29 cellular contexts compared by ENCODE assay signal in the genomic region with DNA sequence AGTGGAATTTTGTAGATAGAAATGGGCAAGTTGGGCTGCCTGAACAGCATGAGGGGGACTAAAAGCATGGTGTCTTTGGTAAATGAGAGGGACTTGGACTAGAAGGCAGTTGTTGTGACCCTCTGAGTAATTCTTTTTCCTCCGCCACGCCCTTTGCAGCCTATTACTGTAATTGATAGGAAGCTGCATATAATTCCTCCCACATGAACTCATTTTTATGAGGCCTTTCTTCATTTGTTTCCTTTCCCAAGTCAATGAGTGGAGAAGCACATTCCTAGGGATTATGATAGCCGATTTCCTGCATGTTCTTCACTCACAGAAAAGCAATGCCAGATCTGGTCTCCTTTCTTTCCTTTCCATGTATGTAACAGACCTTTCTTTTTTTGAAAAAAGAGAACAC. TPM values are rescaled to one million over a fixed set of nuclear protein-coding genes. Genes with fewer than 3 reads are reported as not detected.
"Had no signal": no experiment of that assay in that cellular context is flagged by ENCODE, and none has a peak within 500 bp of the region (broad histone marks: within the 10 kb centered on the region; RNA-seq: fewer than 3 reads in every experiment).

No MANE protein-coding gene starts in this region.

- H3K27me3 ChIP-seq: colonic mucosa, heart left ventricle, hepatocyte, right atrium auricular region, testis, tibial artery had no signal

- H3K4me3 Mint-ChIP-seq: dendritic cell treated with granulocyte-macrophage colony-stimulating factor and Interleukin-4, amounts not matched to agents 40 ng/mL and 50 ng/mL, for 4 days; endodermal cell; naive thymus-derived CD8-positive, alpha-beta T cell; nephron progenitor cell; stimulated activated memory B cell treated with anti-CD40 and anti-IgM and Interleukin-4, amounts not matched to agents 10 μg/mL and 1 μg/mL and 100 μg/mL, for 72 hours; type B pancreatic cell had no signal

- ATAC-seq: esophagus mucosa; heart left ventricle; left lobe of liver; naive thymus-derived CD8-positive, alpha-beta T cell; sciatic nerve; stimulated activated memory B cell treated with anti-CD40 and anti-IgM and Interleukin-4, amounts not matched to agents 10 μg/mL and 1 μg/mL and 100 μg/mL, for 72 hours; stimulated activated naive CD8-positive, alpha-beta T cell treated with anti-CD3 and anti-CD28 coated beads, Interleukin-15, Interleukin-2, amounts not matched to agents 100 U/mL and 50 U/mL, for 24 hours had no signal

- H3K79me2 ChIP-seq: hepatocyte had no signal

- H3K4me2 ChIP-seq: hepatocyte had no signal

- H3K27me3 Mint-ChIP-seq: dendritic cell treated with granulocyte-macrophage colony-stimulating factor and Interleukin-4, amounts not matched to agents 40 ng/mL and 50 ng/mL, for 4 days; naive thymus-derived CD8-positive, alpha-beta T cell; stimulated activated memory B cell treated with anti-CD40 and anti-IgM and Interleukin-4, amounts not matched to agents 10 μg/mL and 1 μg/mL and 100 μg/mL, for 72 hours; type B pancreatic cell had no signal

- H3K4me3 ChIP-seq: colonic mucosa, heart left ventricle, hepatocyte, prostate gland, right atrium auricular region, testis, tibial artery had no signal

- H3K27ac ChIP-seq: colonic mucosa, epithelial cell of prostate, heart left ventricle, hepatocyte, prostate gland, right atrium auricular region, testis, tibial artery had no signal

- H3K9me3 Mint-ChIP-seq: dendritic cell treated with granulocyte-macrophage colony-stimulating factor and Interleukin-4, amounts not matched to agents 40 ng/mL and 50 ng/mL, for 4 days; naive thymus-derived CD8-positive, alpha-beta T cell; stimulated activated memory B cell treated with anti-CD40 and anti-IgM and Interleukin-4, amounts not matched to agents 10 μg/mL and 1 μg/mL and 100 μg/mL, for 72 hours; type B pancreatic cell had no signal

- H3K4me1 Mint-ChIP-seq: endodermal cell; nephron progenitor cell; stimulated activated memory B cell treated with anti-CD40 and anti-IgM and Interleukin-4, amounts not matched to agents 10 μg/mL and 1 μg/mL and 100 μg/mL, for 72 hours had no signal

- H3K9me3 ChIP-seq: colonic mucosa, prostate gland, right atrium auricular region, testis had no signal

- H2AFZ ChIP-seq: hepatocyte had no signal

- H3K36me3 ChIP-seq: colonic mucosa had no signal

- H3K4me1 ChIP-seq: colonic mucosa, heart left ventricle, prostate gland, right atrium auricular region, testis, tibial artery had no signal

- H3K27ac Mint-ChIP-seq: dendritic cell treated with granulocyte-macrophage colony-stimulating factor and Interleukin-4, amounts not matched to agents 40 ng/mL and 50 ng/mL, for 4 days; endodermal cell; nephron progenitor cell; stimulated activated memory B cell treated with anti-CD40 and anti-IgM and Interleukin-4, amounts not matched to agents 10 μg/mL and 1 μg/mL and 100 μg/mL, for 72 hours; type B pancreatic cell had no signal

- DNase-seq: colonic mucosa; effector CD8-positive, alpha-beta T cell; endodermal cell; heart left ventricle; kidney; mesenchymal stem cell; midbrain; naive thymus-derived CD8-positive, alpha-beta T cell; nephron progenitor cell; nucleus accumbens; stimulated activated CD4-positive, alpha-beta T cell treated with anti-CD3 and anti-CD28 coated beads, Interleukin-2, amount 100 ng/mL, for 24 hours; stimulated activated CD4-positive, alpha-beta T cell treated with anti-CD3 and anti-CD28 coated beads, Interleukin-4, amount 100 ng/mL, for 24 hours; stimulated activated naive CD8-positive, alpha-beta T cell treated with anti-CD3 and anti-CD28 coated beads, Interleukin-15, Interleukin-2, amounts not matched to agents 100 U/mL and 50 U/mL, for 24 hours; substantia nigra; testis; tibial artery had no signal

RNA-seq across cellular contexts. Expression of a gene that starts 35.4 kb away (rescaled TPM):
- total RNA-seq: lung microvascular endothelial cell, osteocyte had no signal

RNA-seq across cellular contexts. Expression of a gene that starts 46.4 kb away (rescaled TPM):
- total RNA-seq: frontal cortex, lung microvascular endothelial cell, right atrium auricular region had no signal
